In the genomic region with DNA sequence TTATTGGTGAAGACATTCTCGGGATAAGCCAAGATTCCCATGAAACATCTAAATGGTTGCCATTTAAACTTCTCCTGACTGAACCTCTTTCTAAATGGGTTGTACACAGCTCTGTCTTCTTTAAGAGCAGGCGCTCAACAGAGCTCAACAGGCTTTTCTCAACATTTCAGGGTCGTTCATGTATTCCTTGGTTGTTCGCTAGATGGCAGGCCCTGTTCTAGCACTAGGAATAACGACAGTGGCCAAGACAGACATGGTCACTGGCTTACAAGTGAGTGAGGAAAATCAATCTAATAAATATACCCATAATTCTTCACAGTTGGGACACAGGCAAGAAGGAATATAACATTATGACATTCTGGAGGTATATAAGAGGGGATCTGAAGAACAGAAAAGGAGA, we compare ENCODE assay signal across 14 cellular contexts.
A peak's percentile ranks its signal among the peaks of the same experiment; 100 is the strongest.
DNase-seq lines count a peak whose midpoint lies in the region; ATAC-seq, FAIRE-seq and TF ChIP-seq lines count a peak whose summit lies in the region.
"Had no signal": no experiment of that assay in that cellular context is flagged by ENCODE, and none has a peak within 500 bp of the region (broad histone marks: within the 10 kb centered on the region; RNA-seq: fewer than 3 reads in every experiment).

No MANE protein-coding gene starts in this region.

- peak; percentile 38 for TF ChIP-seq CTCF in D721Med (IDR thresholded peaks at IDR 0.05; ENCODE audit: insufficient read depth, missing control alignments)
- TF ChIP-seq CTCF in LNCAP (IDR thresholded peaks at IDR 0.05) = peak; percentile 57
- TF ChIP-seq CTCF in K562 (IDR thresholded peaks at IDR 0.05 in 2 of 3, conservative IDR thresholded peaks at IDR 0.05 in 1 of 3; ENCODE audit: insufficient read depth in 2 of 3, low read depth in 1 of 3, low read length in 3 of 3) = peak; percentile 33 to 48 (median 46); a peak in 5 of 6 replicates
- peak; percentile 19 for TF ChIP-seq CTCF in lower lobe of right lung (IDR thresholded peaks at IDR 0.05)
- no peak for TF ChIP-seq CTCF in MM.1S (IDR thresholded peaks at IDR 0.05; ENCODE audit: low read length)

- H3K27me3 ChIP-seq in K562 (ENCODE audit: control insufficient read depth in 2 of 2, insufficient read depth in 2 of 2, low read length in 2 of 2) (peaks cover 0 to 4% of the 10 kb centered on the region in 2 experiments; a peak in 2 of 5 replicates), lower lobe of right lung (ENCODE audit: low read depth) (no peaks in the 10 kb centered on the region), MM.1S (replicated peaks; ENCODE audit: insufficient read depth, low read length) (no peaks in the 10 kb centered on the region)
- H3K27me3 ChIP-seq: body of pancreas had no signal

- H3K4me2 ChIP-seq in K562 (ENCODE audit: insufficient read depth, low read length) = no peak overlapping the region
- H3K4me2 ChIP-seq in MM.1S (ENCODE audit: low read depth, low read length) = no peak overlapping the region

- H4K20me1 ChIP-seq in K562 (replicated peaks; ENCODE audit: control insufficient read depth, insufficient read depth, low read length) (no peaks in the 10 kb centered on the region), MM.1S (ENCODE audit: insufficient read depth, low read length) (no peaks in the 10 kb centered on the region)

- in situ Hi-C loops in K562 (cut with MboI) = loop anchor here (10.0 kb wide), 1 partner anchor 669 kb away; no protein-coding TSS in a partner anchor

- H3K4me1 ChIP-seq in K562 (replicated peaks in 1 of 2; ENCODE audit: control insufficient read depth in 2 of 2, insufficient read depth in 2 of 2, low read length in 2 of 2) (no peaks in the 10 kb centered on the region), lower lobe of right lung (no peaks in the 10 kb centered on the region), MM.1S (ENCODE audit: low read length) (no peaks in the 10 kb centered on the region)
- H3K4me1 ChIP-seq: body of pancreas, parathyroid adenoma had no signal

- ATAC-seq in K562 (peak; percentile 81), lower lobe of right lung (no peak), HG03196 (IDR thresholded peaks at IDR 0.05; ENCODE audit: unreplicated experiment) (no peak)
- ATAC-seq: body of pancreas had no signal

- H3K27ac ChIP-seq in K562 (ENCODE audit: extremely low read depth, low read depth, low read length) (no peak overlapping the region), lower lobe of right lung (no peak overlapping the region), MM.1S (ENCODE audit: low read length) (no peak overlapping the region)
- H3K27ac ChIP-seq: body of pancreas, esophagus squamous epithelium, parathyroid adenoma had no signal

- intact Hi-C loops in K562 (cut with micrococcal nuclease) (loop anchor here (1.0 to 10.0 kb wide), 2 partner anchors 246 to 669 kb away; no protein-coding TSS in a partner anchor), lower lobe of right lung (cut with DNase I) (no loop called here)

- H3K4me3 ChIP-seq in K562 = no peak overlapping the region
- no peak overlapping the region for H3K4me3 ChIP-seq in lower lobe of right lung
- no peak overlapping the region for H3K4me3 ChIP-seq in MM.1S (ENCODE audit: low read length)
- H3K4me3 ChIP-seq: body of pancreas, esophagus squamous epithelium had no signal

- POLR2A ChIA-PET in K562 (lab: Yijun Ruan, JAX) = interaction anchor here (0.6 to 0.7 kb wide), 2 partner anchors 119 to 155 kb away, joined by 3 read pairs; no protein-coding TSS in a partner anchor

- 0% methylated on average over 5 of the region's 5 CpGs for WGBS in K562 (ENCODE audit: insufficient coverage, low coverage, missing lambda C conversion rate)

- H3K9me3 ChIP-seq in K562 (replicated peaks; ENCODE audit: control insufficient read depth, insufficient read depth, low read depth, low read length) (no peaks in the 10 kb centered on the region), lower lobe of right lung (no peaks in the 10 kb centered on the region), MM.1S (replicated peaks; ENCODE audit: insufficient read depth, low read length) (no peaks in the 10 kb centered on the region)
- H3K9me3 ChIP-seq: body of pancreas, esophagus squamous epithelium had no signal

- H3K79me2 ChIP-seq in K562 (ENCODE audit: control insufficient read depth, insufficient read depth, low read length) (no peaks in the 10 kb centered on the region), MM.1S (ENCODE audit: low read length) (no peaks in the 10 kb centered on the region)
- H3K79me2 ChIP-seq: parathyroid adenoma had no signal

- DNase-seq in D721Med (ENCODE audit: insufficient read length, low spot score) (no peak), K562 (ENCODE audit: extremely low read depth in 1 of 4, low spot score in 3 of 4) (peak in 2 of 4 experiments; percentile 14 to 37), lower lobe of right lung (no peak), NCI-H1694 (lab: John Stamatoyannopoulos, UW) (no peak), MM.1S (no peak)
- DNase-seq in stimulated activated CD8-positive, alpha-beta memory T cell treated with anti-CD3 and anti-CD28 coated beads, Interleukin-4, amount 100 ng/mL, for 48 hours = no peak
- DNase-seq: activated T-cell treated with anti-CD3 and anti-CD28 coated beads for 4 hours; esophagus squamous epithelium; NCI-H524 treated with DMSO at 0.1 percent for 48 hours; stimulated activated CD4-positive, alpha-beta T cell treated with anti-CD3 and anti-CD28 coated beads, Interleukin-4, amount 100 ng/mL, for 24 hours had no signal

- TF ChIP-seq EP300 in K562 (IDR thresholded peaks at IDR 0.05; ENCODE audit: low read length) = no peak

- no peaks in the 10 kb centered on the region for H3K9me2 ChIP-seq in MM.1S (replicated peaks; ENCODE audit: insufficient read depth, low read length)

- H3K36me3 ChIP-seq in K562 (ENCODE audit: control insufficient read depth, insufficient read depth, low read length) (no peaks in the 10 kb centered on the region), lower lobe of right lung (no peaks in the 10 kb centered on the region), MM.1S (replicated peaks; ENCODE audit: insufficient read depth, low read length) (no peaks in the 10 kb centered on the region)
- H3K36me3 ChIP-seq: esophagus squamous epithelium had no signal

- no peak for TF ChIP-seq POLR2A in K562 (conservative IDR thresholded peaks at IDR 0.05)

- peak; percentile 46 to 69 for TF ChIP-seq RAD21 in K562 (CRISPR knock-in tag; conservative IDR thresholded peaks at IDR 0.05 in 1 of 2, IDR thresholded peaks at IDR 0.05 in 1 of 2)

- H2AFZ ChIP-seq in K562 (ENCODE audit: low read depth, low read length) (no peak overlapping the region), MM.1S (ENCODE audit: low read length) (no peak overlapping the region)
- H2AFZ ChIP-seq: parathyroid adenoma had no signal

- no peak overlapping the region for H3K9ac ChIP-seq in K562 (ENCODE audit: insufficient read depth in 1 of 2, low read depth in 2 of 2, low read length in 2 of 2)
- no peak overlapping the region for H3K9ac ChIP-seq in MM.1S (ENCODE audit: low read length)
- H3K9ac ChIP-seq: parathyroid adenoma had no signal

- FAIRE-seq in D721Med (lab: Jason Lieb, UNC) = no peak
- no peak for FAIRE-seq in K562 (lab: Jason Lieb, UNC)

- no peaks in the 10 kb centered on the region for H3F3A ChIP-seq in MM.1S (ENCODE audit: insufficient read depth, low read length)

- no peaks in the 10 kb centered on the region for H3K9me1 ChIP-seq in K562 (ENCODE audit: control insufficient read depth, insufficient read depth, low read length)

- CTCF ChIA-PET in K562 (lab: Yijun Ruan, JAX; ENCODE audit: low intra/inter-chr PET ratio) = interaction anchor here (0.8 kb wide), 1 partner anchor 247 kb away, joined by 3 read pairs; no protein-coding TSS in a partner anchor

- no TSS peak for BruUV-seq in K562 (replicated peaks; lab: Mats Ljungman, UMichigan)

TF ChIP-seq in K562, 482 proteins besides CTCF, POLR2A, EP300 and RAD21:
- no peak for TF ChIP-seq PHB (CRISPR knock-in tag; IDR thresholded peaks at IDR 0.05)
- no peak for TF ChIP-seq ZEB2 (IDR thresholded peaks at IDR 0.05)
- TF ChIP-seq ZNF212 (CRISPR knock-in tag; IDR thresholded peaks at IDR 0.05) = no peak
- TF ChIP-seq TRIM28 (IDR thresholded peaks at IDR 0.05) = no peak
- TF ChIP-seq ZNF696 (CRISPR knock-in tag; conservative IDR thresholded peaks at IDR 0.05) = no peak
- no peak for TF ChIP-seq LCOR (CRISPR knock-in tag; IDR thresholded peaks at IDR 0.05)
- TF ChIP-seq SMARCA4 (IDR thresholded peaks at IDR 0.05) = no peak
- TF ChIP-seq, protein P1, sequence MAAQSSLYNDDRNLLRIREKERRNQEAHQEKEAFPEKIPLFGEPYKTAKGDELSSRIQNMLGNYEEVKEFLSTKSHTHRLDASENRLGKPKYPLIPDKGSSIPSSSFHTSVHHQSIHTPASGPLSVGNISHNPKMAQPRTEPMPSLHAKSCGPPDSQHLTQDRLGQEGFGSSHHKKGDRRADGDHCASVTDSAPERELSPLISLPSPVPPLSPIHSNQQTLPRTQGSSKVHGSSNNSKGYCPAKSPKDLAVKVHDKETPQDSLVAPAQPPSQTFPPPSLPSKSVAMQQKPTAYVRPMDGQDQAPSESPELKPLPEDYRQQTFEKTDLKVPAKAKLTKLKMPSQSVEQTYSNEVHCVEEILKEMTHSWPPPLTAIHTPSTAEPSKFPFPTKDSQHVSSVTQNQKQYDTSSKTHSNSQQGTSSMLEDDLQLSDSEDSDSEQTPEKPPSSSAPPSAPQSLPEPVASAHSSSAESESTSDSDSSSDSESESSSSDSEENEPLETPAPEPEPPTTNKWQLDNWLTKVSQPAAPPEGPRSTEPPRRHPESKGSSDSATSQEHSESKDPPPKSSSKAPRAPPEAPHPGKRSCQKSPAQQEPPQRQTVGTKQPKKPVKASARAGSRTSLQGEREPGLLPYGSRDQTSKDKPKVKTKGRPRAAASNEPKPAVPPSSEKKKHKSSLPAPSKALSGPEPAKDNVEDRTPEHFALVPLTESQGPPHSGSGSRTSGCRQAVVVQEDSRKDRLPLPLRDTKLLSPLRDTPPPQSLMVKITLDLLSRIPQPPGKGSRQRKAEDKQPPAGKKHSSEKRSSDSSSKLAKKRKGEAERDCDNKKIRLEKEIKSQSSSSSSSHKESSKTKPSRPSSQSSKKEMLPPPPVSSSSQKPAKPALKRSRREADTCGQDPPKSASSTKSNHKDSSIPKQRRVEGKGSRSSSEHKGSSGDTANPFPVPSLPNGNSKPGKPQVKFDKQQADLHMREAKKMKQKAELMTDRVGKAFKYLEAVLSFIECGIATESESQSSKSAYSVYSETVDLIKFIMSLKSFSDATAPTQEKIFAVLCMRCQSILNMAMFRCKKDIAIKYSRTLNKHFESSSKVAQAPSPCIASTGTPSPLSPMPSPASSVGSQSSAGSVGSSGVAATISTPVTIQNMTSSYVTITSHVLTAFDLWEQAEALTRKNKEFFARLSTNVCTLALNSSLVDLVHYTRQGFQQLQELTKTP (IDR thresholded peaks at IDR 0.05; ENCODE audit: low read depth in 1 of 2, partially characterized antibody in 2 of 2) = no peak
